ENCODE assay signal across 25 cellular contexts in genomic region chr18:46140173-46140572, GRCh38. TPM values are rescaled to one million over a fixed set of nuclear protein-coding genes. Genes with fewer than 3 reads are reported as not detected.
DNase-seq lines count a peak whose midpoint lies in the region; ATAC-seq and TF ChIP-seq lines count a peak whose summit lies in the region.
"Had no signal": no experiment of that assay in that cellular context is flagged by ENCODE, and none has a peak within 500 bp of the region (broad histone marks: within the 10 kb centered on the region; RNA-seq: fewer than 3 reads in every experiment).

No MANE protein-coding gene starts in this region.

- no peaks in the 10 kb centered on the region for H3K9me3 Mint-ChIP-seq in activated CD4-positive, alpha-beta T cell treated with anti-CD3 and anti-CD28 coated beads for 36 hours (ENCODE audit: low read depth)
- no peaks in the 10 kb centered on the region for H3K9me3 Mint-ChIP-seq in activated CD4-positive, alpha-beta T cell treated with anti-CD3 and anti-CD28 coated beads, Interleukin-2, amount 10 ng/mL, durations not matched to agents 7 days and 5 days
- H3K9me3 Mint-ChIP-seq in CD4-positive, CD25-positive, alpha-beta regulatory T cell = no peaks in the 10 kb centered on the region
- no peaks in the 10 kb centered on the region for H3K9me3 Mint-ChIP-seq in neural crest cell
- H3K9me3 Mint-ChIP-seq in activated CD4-positive, alpha-beta memory T cell treated with anti-CD3 and anti-CD28 coated beads, Interleukin-2, amount 10 ng/mL, durations not matched to agents 7 days and 5 days = no peaks in the 10 kb centered on the region
- H3K9me3 Mint-ChIP-seq: CD4-positive, alpha-beta memory T cell; CD8-positive, alpha-beta memory T cell had no signal

- H3K9me3 ChIP-seq in CD4-positive, CD25-positive, alpha-beta regulatory T cell (ENCODE audit: control insufficient read depth in 2 of 2, low read length in 2 of 2) = no peaks in the 10 kb centered on the region
- no peaks in the 10 kb centered on the region for H3K9me3 ChIP-seq in T-helper 17 cell (ENCODE audit: control insufficient read depth, low read length, poor library complexity, severe bottlenecking)
- no peaks in the 10 kb centered on the region for H3K9me3 ChIP-seq in tibial nerve
- H3K9me3 ChIP-seq: A549; BLaER1 treated with 17β-estradiol and CSF1 and Interleukin-3, amounts not matched to agents 10 nM and 100 nM had no signal

- no peaks in the 10 kb centered on the region for H3K27me3 ChIP-seq in CD4-positive, CD25-positive, alpha-beta regulatory T cell (ENCODE audit: control insufficient read depth, insufficient read depth, low read length)
- no peaks in the 10 kb centered on the region for H3K27me3 ChIP-seq in tibial nerve
- H3K27me3 ChIP-seq: BLaER1 treated with 17β-estradiol and CSF1 and Interleukin-3, amounts not matched to agents 10 nM and 100 nM had no signal

- H3K36me3 ChIP-seq in CD4-positive, CD25-positive, alpha-beta regulatory T cell (ENCODE audit: control insufficient read depth, insufficient read depth, low read length) = no peaks in the 10 kb centered on the region
- H3K36me3 ChIP-seq in tibial nerve = peaks cover 0 to 4% (median 0%) of the 10 kb centered on the region in 3 donors

- DNase-seq in activated CD4-positive, alpha-beta T cell treated with anti-CD3 and anti-CD28 coated beads for 36 hours = no peak
- no peak for DNase-seq in activated CD4-positive, alpha-beta T cell treated with anti-CD3 and anti-CD28 coated beads, Interleukin-2, amount 10 ng/mL, durations not matched to agents 7 days and 5 days
- DNase-seq in CD4-positive, CD25-positive, alpha-beta regulatory T cell = no peak
- no peak for DNase-seq in T-helper 17 cell
- no peak for DNase-seq in neural crest cell (ENCODE audit: low read depth, low spot score)
- no peak for DNase-seq in activated CD4-positive, alpha-beta memory T cell treated with anti-CD3 and anti-CD28 coated beads, Interleukin-2, amount 10 ng/mL, durations not matched to agents 7 days and 5 days
- no peak for DNase-seq in tibial nerve (ENCODE audit: low spot score in 2 of 2)
- DNase-seq: AML-193; CD4-positive, alpha-beta memory T cell; CD8-positive, alpha-beta memory T cell; COR-L47; DMS 273 treated with DMSO at 0.1 percent for 48 hours; DMS153; DMS53; DMS79; DND-41; EL; GDM1 had no signal

- POLR2A ChIA-PET in activated CD4-positive, alpha-beta T cell treated with anti-CD3 and anti-CD28 coated beads for 36 hours (lab: Charles Lee) = no interaction called here
- POLR2A ChIA-PET in activated CD4-positive, alpha-beta T cell treated with anti-CD3 and anti-CD28 coated beads, Interleukin-2, amount 10 ng/mL, durations not matched to agents 7 days and 5 days (lab: Charles Lee) = interaction anchor here (0.7 kb wide), 1 partner anchor 993 kb away, joined by 6 read pairs; no protein-coding TSS in a partner anchor
- POLR2A ChIA-PET in activated CD4-positive, alpha-beta memory T cell treated with anti-CD3 and anti-CD28 coated beads, Interleukin-2, amount 10 ng/mL, durations not matched to agents 7 days and 5 days (lab: Charles Lee) = interaction anchor here (1.1 kb wide), 1 partner anchor 9 kb away, joined by 3 read pairs; no protein-coding TSS in a partner anchor

- H3K27ac ChIP-seq in CD4-positive, CD25-positive, alpha-beta regulatory T cell (ENCODE audit: insufficient read depth, low read length, poor library complexity, severe bottlenecking) = no peak overlapping the region
- no peak overlapping the region for H3K27ac ChIP-seq in tibial nerve
- H3K27ac ChIP-seq: 22Rv1; A549; BLaER1 treated with 17β-estradiol and CSF1 and Interleukin-3, amounts not matched to agents 10 nM and 100 nM; C4-2B had no signal

- H3K4me1 ChIP-seq in CD4-positive, CD25-positive, alpha-beta regulatory T cell (ENCODE audit: control insufficient read depth, insufficient read depth, low read length, poor library complexity, severe bottlenecking) = no peaks in the 10 kb centered on the region
- H3K4me1 ChIP-seq in tibial nerve = no peaks in the 10 kb centered on the region
- H3K4me1 ChIP-seq: A549; BLaER1 treated with 17β-estradiol and CSF1 and Interleukin-3, amounts not matched to agents 10 nM and 100 nM had no signal

- peak overlapping the region; percentile 58 for H3K27ac Mint-ChIP-seq in activated CD4-positive, alpha-beta T cell treated with anti-CD3 and anti-CD28 coated beads for 36 hours
- H3K27ac Mint-ChIP-seq in activated CD4-positive, alpha-beta T cell treated with anti-CD3 and anti-CD28 coated beads, Interleukin-2, amount 10 ng/mL, durations not matched to agents 7 days and 5 days = no peak overlapping the region
- peak overlapping the region in 2 of 3 donors; percentile 82 to 93 for H3K27ac Mint-ChIP-seq in CD4-positive, CD25-positive, alpha-beta regulatory T cell
- H3K27ac Mint-ChIP-seq in T-helper 17 cell (peak overlapping the region; percentile 62), neural crest cell (ENCODE audit: unreplicated experiment) (peak overlapping the region; percentile 90)
- H3K27ac Mint-ChIP-seq in activated CD4-positive, alpha-beta memory T cell treated with anti-CD3 and anti-CD28 coated beads, Interleukin-2, amount 10 ng/mL, durations not matched to agents 7 days and 5 days = no peak overlapping the region
- H3K27ac Mint-ChIP-seq: B cell had no signal

- TF ChIP-seq POLR2A in tibial nerve (IDR thresholded peaks at IDR 0.05) = no peak

- intact Hi-C loops in activated CD4-positive, alpha-beta T cell treated with anti-CD3 and anti-CD28 coated beads for 36 hours (cut with DNase I, micrococcal nuclease) = no loop called here

- WGBS in tibial nerve, 2 donors = 92 to 97% methylated on average over 4 of the region's 4 CpGs

- H3K27me3 Mint-ChIP-seq in activated CD4-positive, alpha-beta T cell treated with anti-CD3 and anti-CD28 coated beads for 36 hours = no peaks in the 10 kb centered on the region
- H3K27me3 Mint-ChIP-seq in activated CD4-positive, alpha-beta T cell treated with anti-CD3 and anti-CD28 coated beads, Interleukin-2, amount 10 ng/mL, durations not matched to agents 7 days and 5 days = no peaks in the 10 kb centered on the region
- no peaks in the 10 kb centered on the region for H3K27me3 Mint-ChIP-seq in CD4-positive, CD25-positive, alpha-beta regulatory T cell
- H3K27me3 Mint-ChIP-seq in T-helper 17 cell (no peaks in the 10 kb centered on the region), neural crest cell (ENCODE audit: low read depth) (no peaks in the 10 kb centered on the region)
- no peaks in the 10 kb centered on the region for H3K27me3 Mint-ChIP-seq in activated CD4-positive, alpha-beta memory T cell treated with anti-CD3 and anti-CD28 coated beads, Interleukin-2, amount 10 ng/mL, durations not matched to agents 7 days and 5 days
- H3K27me3 Mint-ChIP-seq: B cell; CD4-positive, alpha-beta memory T cell; CD8-positive, alpha-beta memory T cell had no signal

- no peak overlapping the region for H3K4me3 ChIP-seq in CD4-positive, CD25-positive, alpha-beta regulatory T cell (ENCODE audit: low read depth, low read length)
- H3K4me3 ChIP-seq in tibial nerve = no peak overlapping the region
- H3K4me3 ChIP-seq: A549; BLaER1 treated with 17β-estradiol and CSF1 and Interleukin-3, amounts not matched to agents 10 nM and 100 nM; GM12878 had no signal

- ATAC-seq in activated CD4-positive, alpha-beta T cell treated with anti-CD3 and anti-CD28 coated beads for 36 hours = no peak
- ATAC-seq in CD4-positive, CD25-positive, alpha-beta regulatory T cell (ENCODE audit: low read depth in 2 of 2) = no peak
- ATAC-seq in T-helper 17 cell = no peak
- ATAC-seq in GM18909 (IDR thresholded peaks at IDR 0.05; ENCODE audit: poor library complexity, unreplicated experiment) = no peak
- ATAC-seq: A549, GM12878 had no signal

- no peak for TF ChIP-seq CTCF in neural crest cell (conservative IDR thresholded peaks at IDR 0.05)
- no peak for TF ChIP-seq CTCF in tibial nerve (IDR thresholded peaks at IDR 0.05)

- H3K4me1 Mint-ChIP-seq in activated CD4-positive, alpha-beta T cell treated with anti-CD3 and anti-CD28 coated beads for 36 hours = no peaks in the 10 kb centered on the region
- peaks cover 5% of the 10 kb centered on the region for H3K4me1 Mint-ChIP-seq in activated CD4-positive, alpha-beta T cell treated with anti-CD3 and anti-CD28 coated beads, Interleukin-2, amount 10 ng/mL, durations not matched to agents 7 days and 5 days
- H3K4me1 Mint-ChIP-seq in CD4-positive, CD25-positive, alpha-beta regulatory T cell = peaks cover 0 to 5% (median 3%) of the 10 kb centered on the region in 4 donors
- H3K4me1 Mint-ChIP-seq in T-helper 17 cell = peaks cover 5% of the 10 kb centered on the region
- H3K4me1 Mint-ChIP-seq in neural crest cell = no peaks in the 10 kb centered on the region
- H3K4me1 Mint-ChIP-seq in activated CD4-positive, alpha-beta memory T cell treated with anti-CD3 and anti-CD28 coated beads, Interleukin-2, amount 10 ng/mL, durations not matched to agents 7 days and 5 days = no peaks in the 10 kb centered on the region
- H3K4me1 Mint-ChIP-seq: B cell; CD8-positive, alpha-beta memory T cell had no signal

- H3K36me3 Mint-ChIP-seq in activated CD4-positive, alpha-beta T cell treated with anti-CD3 and anti-CD28 coated beads for 36 hours (ENCODE audit: low read depth) = peaks cover 2% of the 10 kb centered on the region
- H3K36me3 Mint-ChIP-seq in activated CD4-positive, alpha-beta T cell treated with anti-CD3 and anti-CD28 coated beads, Interleukin-2, amount 10 ng/mL, durations not matched to agents 7 days and 5 days (ENCODE audit: low read depth) = no peaks in the 10 kb centered on the region
- peaks cover 8% of the 10 kb centered on the region for H3K36me3 Mint-ChIP-seq in CD4-positive, CD25-positive, alpha-beta regulatory T cell
- H3K36me3 Mint-ChIP-seq in T-helper 17 cell (ENCODE audit: low read depth) (no peaks in the 10 kb centered on the region), neural crest cell (ENCODE audit: low read depth) (no peaks in the 10 kb centered on the region)
- H3K36me3 Mint-ChIP-seq in activated CD4-positive, alpha-beta memory T cell treated with anti-CD3 and anti-CD28 coated beads, Interleukin-2, amount 10 ng/mL, durations not matched to agents 7 days and 5 days (ENCODE audit: low read depth) = no peaks in the 10 kb centered on the region

- CTCF ChIA-PET in activated CD4-positive, alpha-beta T cell treated with anti-CD3 and anti-CD28 coated beads for 36 hours (lab: Charles Lee) = interaction anchor here (1.0 kb wide), 1 partner anchor 518 kb away, joined by 3 read pairs; no protein-coding TSS in a partner anchor
- CTCF ChIA-PET in activated CD4-positive, alpha-beta T cell treated with anti-CD3 and anti-CD28 coated beads, Interleukin-2, amount 10 ng/mL, durations not matched to agents 7 days and 5 days (lab: Charles Lee) = interaction anchor here (1.3 to 1.4 kb wide), 3 partner anchors 18 to 469 kb away, joined by 3 to 4 read pairs (median 3); no protein-coding TSS in a partner anchor
- CTCF ChIA-PET in activated CD4-positive, alpha-beta memory T cell treated with anti-CD3 and anti-CD28 coated beads, Interleukin-2, amount 10 ng/mL, durations not matched to agents 7 days and 5 days (lab: Charles Lee) = interaction anchor here (0.6 to 0.8 kb wide), 2 partner anchors 143 to 475 kb away, joined by 3 to 4 read pairs; no protein-coding TSS in a partner anchor

- no peak for TF ChIP-seq EP300 in tibial nerve (IDR thresholded peaks at IDR 0.05)

- no peak overlapping the region for H3K4me3 Mint-ChIP-seq in activated CD4-positive, alpha-beta T cell treated with anti-CD3 and anti-CD28 coated beads for 36 hours
- no peak overlapping the region for H3K4me3 Mint-ChIP-seq in activated CD4-positive, alpha-beta T cell treated with anti-CD3 and anti-CD28 coated beads, Interleukin-2, amount 10 ng/mL, durations not matched to agents 7 days and 5 days
- no peak overlapping the region for H3K4me3 Mint-ChIP-seq in CD4-positive, CD25-positive, alpha-beta regulatory T cell
- no peak overlapping the region for H3K4me3 Mint-ChIP-seq in T-helper 17 cell
- H3K4me3 Mint-ChIP-seq in neural crest cell = no peak overlapping the region
- no peak overlapping the region for H3K4me3 Mint-ChIP-seq in activated CD4-positive, alpha-beta memory T cell treated with anti-CD3 and anti-CD28 coated beads, Interleukin-2, amount 10 ng/mL, durations not matched to agents 7 days and 5 days
- H3K4me3 Mint-ChIP-seq: B cell; CD8-positive, alpha-beta memory T cell had no signal

RNA-seq across cellular contexts. Expression of gene HAUS1, which starts 36.0 kb away (rescaled TPM):
- total RNA-seq in activated CD4-positive, alpha-beta T cell treated with anti-CD3 and anti-CD28 coated beads for 36 hours = 10 to 100 TPM; 62.2 to 79.9 TPM
- total RNA-seq in activated CD4-positive, alpha-beta T cell treated with anti-CD3 and anti-CD28 coated beads, Interleukin-2, amount 10 ng/mL, durations not matched to agents 7 days and 5 days = 10 to 100 TPM; 57.9 to 58.5 TPM
- 21.3 TPM for total RNA-seq in CD4-positive, CD25-positive, alpha-beta regulatory T cell
- 10 to 100 TPM; 51.2 to 72.1 (median 58.7) TPM for polyA plus RNA-seq in CD4-positive, CD25-positive, alpha-beta regulatory T cell
- total RNA-seq in T-helper 17 cell (10 to 100 TPM; 14.9 to 15.8 TPM), neural crest cell (94.9 and 103 TPM in 2 replicates), tibial nerve (10 to 100 TPM; 21.2 to 37.3 (median 28.1) TPM)
- 10 to 100 TPM; 59.2 to 63.2 TPM for total RNA-seq in activated CD4-positive, alpha-beta memory T cell treated with anti-CD3 and anti-CD28 coated beads, Interleukin-2, amount 10 ng/mL, durations not matched to agents 7 days and 5 days

RNA-seq across cellular contexts. Expression of gene ATP5F1A, which starts 42.1 kb away (rescaled TPM):
- 100 to 1,000 TPM; 375 to 515 TPM for total RNA-seq in activated CD4-positive, alpha-beta T cell treated with anti-CD3 and anti-CD28 coated beads for 36 hours
- total RNA-seq in activated CD4-positive, alpha-beta T cell treated with anti-CD3 and anti-CD28 coated beads, Interleukin-2, amount 10 ng/mL, durations not matched to agents 7 days and 5 days = 100 to 1,000 TPM; 333 to 349 TPM
- total RNA-seq in CD4-positive, CD25-positive, alpha-beta regulatory T cell = 171 TPM
- polyA plus RNA-seq in CD4-positive, CD25-positive, alpha-beta regulatory T cell = 100 to 1,000 TPM; 553 to 620 (median 576) TPM
- total RNA-seq in T-helper 17 cell = 100 to 1,000 TPM; 171 to 200 TPM
- total RNA-seq in neural crest cell = 508 and 524 TPM in 2 replicates
- 100 to 1,000 TPM; 282 to 287 TPM for total RNA-seq in activated CD4-positive, alpha-beta memory T cell treated with anti-CD3 and anti-CD28 coated beads, Interleukin-2, amount 10 ng/mL, durations not matched to agents 7 days and 5 days
- 100 to 1,000 TPM; 248 to 381 (median 315) TPM for total RNA-seq in tibial nerve

Comparison
In these comparisons a context has a peak if more than half of its experiments do, and no peak if none do; other contexts are left out.
1. H3K27ac Mint-ChIP-seq: peak in activated CD4-positive, alpha-beta T cell treated with anti-CD3 and anti-CD28 coated beads for 36 hours (single experiment), CD4-positive, CD25-positive, alpha-beta regulatory T cell (2 of 3), T-helper 17 cell (single experiment) and neural crest cell (single experiment); none in activated CD4-positive, alpha-beta T cell treated with anti-CD3 and anti-CD28 coated beads, Interleukin-2, amount 10 ng/mL, durations not matched to agents 7 days and 5 days (single experiment) and activated CD4-positive, alpha-beta memory T cell treated with anti-CD3 and anti-CD28 coated beads, Interleukin-2, amount 10 ng/mL, durations not matched to agents 7 days and 5 days (single experiment).